1 cellular context compared by ENCODE assay signal in the genomic region with DNA sequence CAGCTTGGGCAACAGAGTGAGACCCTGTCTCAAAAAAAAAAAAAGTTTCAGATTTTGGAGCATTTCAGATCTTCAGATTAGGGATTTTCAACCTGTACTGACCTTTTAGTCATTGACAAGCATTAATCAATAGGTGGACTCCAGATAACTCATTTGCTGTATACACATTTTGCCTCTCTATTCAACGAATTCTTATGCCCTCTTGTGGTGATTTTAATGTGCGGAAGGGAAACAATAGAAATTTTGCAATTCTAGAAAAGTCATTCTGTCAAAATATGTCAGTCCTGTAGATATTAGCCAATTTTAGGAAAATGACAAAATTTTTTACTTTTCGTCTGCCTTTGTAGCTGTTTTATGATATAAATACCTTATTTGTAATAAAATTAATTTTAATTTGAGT.
A peak's percentile ranks its signal among the peaks of the same experiment; 100 is the strongest.
TF ChIP-seq lines count a peak whose summit lies in the region.

No MANE protein-coding gene starts in this region.

TF ChIP-seq in GM12878, 131 proteins besides CTCF, POLR2A, EP300 and RAD21:
- TF ChIP-seq SMC3 (IDR thresholded peaks at IDR 0.05; ENCODE audit: borderline replicate concordance, low read length): peak; percentile 50; the same call in 1 of the 2 replicates
- TF ChIP-seq CHD4 (IDR thresholded peaks at IDR 0.05): no peak
